ENCODE assay signal across 1 cellular context in genomic region chr9:127878001-127878651, GRCh38.
TF ChIP-seq lines count a peak whose summit lies in the region.

No MANE protein-coding gene starts in this region.

TF ChIP-seq in HepG2, 621 proteins besides CTCF, POLR2A, EP300 and RAD21 (continued from another document):
- TF ChIP-seq ZBTB40 (IDR thresholded peaks at IDR 0.05) (no peak), ZBTB40 (CRISPR knock-in tag; IDR thresholded peaks at IDR 0.05) (0 out of 2 replicates have a peak, but pooled peaks have one; percentile 2), THAP8 (CRISPR knock-in tag; IDR thresholded peaks at IDR 0.05; ENCODE audit: borderline replicate concordance) (no peak), HIC2 (CRISPR knock-in tag; IDR thresholded peaks at IDR 0.05; ENCODE audit: low read depth) (peak; percentile 44; the same call in 1 of the 2 replicates), GATAD1 (CRISPR knock-in tag; IDR thresholded peaks at IDR 0.05) (no peak), STAT6 (CRISPR knock-in tag; IDR thresholded peaks at IDR 0.05; ENCODE audit: borderline replicate concordance) (no peak), SP4 (CRISPR knock-in tag; IDR thresholded peaks at IDR 0.05) (0 out of 2 replicates have a peak, but pooled peaks have one; percentile 33), BORCS8-MEF2B (CRISPR knock-in tag; IDR thresholded peaks at IDR 0.05) (no peak), ZFP41 (CRISPR knock-in tag; IDR thresholded peaks at IDR 0.05; ENCODE audit: borderline replicate concordance) (no peak), CBFB (CRISPR knock-in tag; IDR thresholded peaks at IDR 0.05) (no peak)
